ENCODE assay signal across 22 cellular contexts in the genomic region with DNA sequence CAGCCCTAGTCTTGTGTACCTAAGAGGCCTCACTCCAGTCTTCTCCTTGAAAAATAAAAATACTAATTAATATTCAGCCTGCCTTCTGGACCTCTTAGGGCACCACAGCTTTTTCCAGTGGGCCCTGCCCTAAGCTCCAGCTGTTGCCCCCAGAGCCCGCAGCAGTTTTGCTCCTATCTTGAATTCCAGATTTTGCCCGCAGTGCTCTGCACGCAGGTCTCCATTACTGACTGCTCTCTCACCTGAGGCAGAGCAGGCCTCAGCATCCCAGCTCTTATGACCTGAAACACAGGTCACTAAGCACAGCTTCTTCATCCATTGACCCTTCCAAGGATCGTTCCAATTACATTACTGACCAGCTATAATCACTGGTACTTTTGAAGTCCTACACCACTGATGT.
"Had no signal": no experiment of that assay in that cellular context is flagged by ENCODE, and none has a peak within 500 bp of the region (broad histone marks: within the 10 kb centered on the region; RNA-seq: fewer than 3 reads in every experiment).

No MANE protein-coding gene starts in this region.

- DNase-seq: effector memory CD4-positive, alpha-beta T cell; gastrocnemius medialis; heart right ventricle; hypothalamus; kidney glomerular epithelial cell; midbrain; right cardiac atrium; small intestine; stimulated activated CD4-positive, alpha-beta T cell treated with anti-CD3 and anti-CD28 coated beads, Interleukin-12 subunit alpha, Interleukin-12 subunit beta, amount 100 ng/mL, for 4 hours; stimulated activated naive CD4-positive, alpha-beta T cell; stomach; substantia nigra; uterus had no signal

- H3K27ac ChIP-seq: epithelial cell of prostate, gastrocnemius medialis, heart right ventricle, uterus had no signal

- H3K27ac Mint-ChIP-seq: progenitor cell of endocrine pancreas, type B pancreatic cell had no signal

- H3K9me3 ChIP-seq: esophagus muscularis mucosa, gastrocnemius medialis, heart right ventricle, stomach, thoracic aorta, uterus had no signal

- FAIRE-seq: endometrium, islet of Langerhans, small intestine had no signal

- H3K4me3 ChIP-seq: esophagus muscularis mucosa, gastrocnemius medialis, heart right ventricle, stomach, thoracic aorta, uterus had no signal

- H3K27me3 Mint-ChIP-seq: progenitor cell of endocrine pancreas, type B pancreatic cell had no signal

- H3K4me3 Mint-ChIP-seq: nephron, type B pancreatic cell had no signal

- ATAC-seq: gastrocnemius medialis, heart right ventricle, left lobe of liver, right cardiac atrium had no signal

- H3K9me3 Mint-ChIP-seq: nephron, type B pancreatic cell had no signal

- H3K4me1 ChIP-seq: gastrocnemius medialis, uterus had no signal

- H3K36me3 ChIP-seq: uterus had no signal

- H3K27me3 ChIP-seq: esophagus muscularis mucosa, gastrocnemius medialis, heart right ventricle, stomach, uterus had no signal
